In the genomic region with DNA sequence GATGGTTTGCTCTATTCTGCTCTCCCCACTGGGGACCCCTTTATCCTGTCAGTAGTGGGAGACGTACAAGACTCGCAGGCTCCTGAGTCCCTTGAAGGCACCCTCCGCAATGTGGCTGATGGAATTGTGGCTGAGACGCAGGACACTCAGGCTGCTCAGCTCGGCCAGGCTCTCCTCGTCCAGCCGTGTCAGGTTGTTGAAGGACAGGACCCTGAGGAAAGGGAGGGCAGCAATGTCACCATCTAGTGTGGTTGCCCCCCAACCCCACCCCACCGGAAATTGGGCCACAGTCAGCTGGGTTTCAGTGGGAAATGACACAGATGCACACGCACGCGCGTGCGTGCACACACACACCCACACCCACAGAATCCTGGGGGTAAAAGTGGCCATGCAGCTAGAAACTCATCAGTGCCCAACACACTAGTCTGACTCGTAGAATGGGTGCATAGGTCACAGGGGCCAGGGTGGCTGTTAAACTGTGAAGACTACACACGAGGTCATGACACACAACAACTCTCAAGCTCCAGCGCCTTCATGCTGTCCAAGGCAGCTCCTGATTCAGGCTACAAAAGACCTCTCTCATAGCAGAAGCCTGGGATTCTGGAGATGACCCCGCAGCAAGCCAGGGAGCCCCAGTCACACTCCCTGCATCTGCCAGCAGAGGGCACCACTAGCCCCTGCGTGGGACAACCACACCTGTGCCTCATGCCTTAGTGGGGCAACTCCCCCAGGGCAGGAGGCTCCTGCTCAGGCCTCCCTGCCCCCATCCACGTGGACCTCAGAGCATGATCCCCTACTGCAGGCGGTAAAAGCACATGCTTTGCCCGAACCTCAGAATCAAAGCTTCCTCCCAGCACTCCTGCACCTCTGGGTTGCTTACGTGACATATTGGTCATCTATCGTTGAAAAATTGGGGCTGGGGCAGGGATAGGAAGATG, we compare ENCODE assay signal across 8 cellular contexts.
DNase-seq lines count a peak whose midpoint lies in the region; ATAC-seq and TF ChIP-seq lines count a peak whose summit lies in the region.

No MANE protein-coding gene starts in this region.

- peak; percentile 76 to 91 for TF ChIP-seq CTCF in Caco-2 (IDR thresholded peaks at IDR 0.05; ENCODE audit: insufficient read depth in 1 of 2, low read depth in 1 of 2, low read length in 1 of 2, severe bottlenecking in 1 of 2, unreplicated experiment in 1 of 2)
- TF ChIP-seq CTCF in liver (IDR thresholded peaks at IDR 0.05; ENCODE audit: low read depth, low read length, missing input control), result peak; percentile 90

- no peaks in the 10 kb centered on the region for H3K9me3 Mint-ChIP-seq in Caco-2 (ENCODE audit: unreplicated experiment)

- CTCF ChIA-PET in Caco-2 (lab: Charles Lee), result interaction anchor here (0.7 to 1.7 kb wide), 3 partner anchors 10 to 408 kb away, joined by 3 to 8 read pairs (median 3); no protein-coding TSS in a partner anchor

- H3K27me3 Mint-ChIP-seq in Caco-2 (ENCODE audit: insufficient read depth, unreplicated experiment), result no peaks in the 10 kb centered on the region

- no TSS peak for BruUV-seq in Caco-2 (replicated peaks; lab: Mats Ljungman, UMichigan)

- H3K27ac Mint-ChIP-seq in Caco-2 (ENCODE audit: unreplicated experiment), result peak overlapping the region; percentile 53

- ATAC-seq in GM19438 (IDR thresholded peaks at IDR 0.05; ENCODE audit: low read depth, unreplicated experiment), result peak; percentile 79

- H3K27ac ChIP-seq in liver (ENCODE audit: low read depth in 1 of 2, low read length in 2 of 2), result no peak overlapping the region

- H3K36me3 ChIP-seq in Caco-2 (ENCODE audit: control insufficient read depth, insufficient read depth, low read length) (peaks cover 5% of the 10 kb centered on the region; the same call in 1 of the 2 replicates), liver (ENCODE audit: control insufficient read depth in 4 of 4, insufficient read depth in 3 of 4, low read depth in 1 of 4, low read length in 3 of 4) (peaks cover 8 to 34% (median 21%) of the 10 kb centered on the region in 4 donors)

- H3K9me3 ChIP-seq in Caco-2 (no peaks in the 10 kb centered on the region), liver (ENCODE audit: control insufficient read depth in 4 of 4, low read length in 3 of 4) (no peaks in the 10 kb centered on the region)

- intact Hi-C loops in Caco-2 (cut with micrococcal nuclease; ENCODE audit: unreplicated experiment), result loop anchor here (1.0 to 2.0 kb wide), 2 partner anchors 93 to 409 kb away; a partner anchor contains a TSS

- H3K4me1 ChIP-seq in Caco-2, result peaks cover 4% of the 10 kb centered on the region; the same call in 1 of the 2 replicates
- peaks cover 2 to 41% (median 22%) of the 10 kb centered on the region in 4 donors for H3K4me1 ChIP-seq in liver (ENCODE audit: control insufficient read depth in 4 of 4, insufficient read depth in 4 of 4, low read length in 3 of 4)

- TF ChIP-seq RAD21 in liver (IDR thresholded peaks at IDR 0.05), result peak; percentile 95 to 99

- peaks cover 14% of the 10 kb centered on the region for H3K4me1 Mint-ChIP-seq in Caco-2 (ENCODE audit: low read depth, unreplicated experiment)

- H3K27me3 ChIP-seq in Caco-2 (replicated peaks; ENCODE audit: control insufficient read depth, insufficient read depth, low read length) (no peaks in the 10 kb centered on the region), liver (ENCODE audit: control insufficient read depth in 4 of 4, insufficient read depth in 4 of 4, low read length in 3 of 4) (no peaks in the 10 kb centered on the region)

- DNase-seq in Caco-2, result peak; percentile 72 to 84
- peak; percentile 61 for DNase-seq in HT1080 (ENCODE audit: low read depth)
- DNase-seq in activated CD4-positive, alpha-beta T cell treated with anti-CD3 and anti-CD28 coated beads for 24 hours (ENCODE audit: low read depth in 2 of 2), result peak; percentile 63 to 67
- DNase-seq in cerebellar cortex (ENCODE audit: low spot score), result peak; percentile 54
- DNase-seq in stimulated activated CD8-positive, alpha-beta memory T cell treated with anti-CD3 and anti-CD28 coated beads, Interleukin-12 subunit alpha, Interleukin-12 subunit beta, amount 100 ng/mL, for 24 hours (ENCODE audit: extremely low read depth), result peak; percentile 27
- DNase-seq in DMS114 treated with DMSO at 0.1 percent for 48 hours (lab: John Stamatoyannopoulos, UW; ENCODE audit: unreplicated experiment), result no peak

- H3K4me3 Mint-ChIP-seq in Caco-2 (ENCODE audit: unreplicated experiment), result no peak overlapping the region

- H3K4me3 ChIP-seq in Caco-2 (ENCODE audit: low read depth, low read length), result no peak overlapping the region
- H3K4me3 ChIP-seq in liver (ENCODE audit: low read depth in 1 of 3, low read length in 3 of 3), result no peak overlapping the region

- no peak overlapping the region for H3K9ac ChIP-seq in liver (ENCODE audit: low read depth in 1 of 2, low read length in 2 of 2)

- peaks cover 43% of the 10 kb centered on the region for H3K36me3 Mint-ChIP-seq in Caco-2 (ENCODE audit: insufficient read depth, unreplicated experiment)

- WGBS in liver, result 70% methylated on average over 23 of the region's 23 CpGs

- POLR2A ChIA-PET in Caco-2 (lab: Charles Lee), result interaction anchor here (0.6 kb wide), 1 partner anchor 131 kb away, joined by 5 read pairs; no protein-coding TSS in a partner anchor

TF ChIP-seq in liver, 16 proteins besides CTCF, POLR2A, EP300 and RAD21:
- TF ChIP-seq RXRA (IDR thresholded peaks at IDR 0.05) (peak in 1 of 2 donors; percentile 26), HNF4A (conservative IDR thresholded peaks at IDR 0.05) (peak in 1 of 2 donors; percentile 15), FOXA1 (IDR thresholded peaks at IDR 0.05) (no peak)
